Comparison of ENCODE assay signal across 22 cellular contexts in the genomic region with DNA sequence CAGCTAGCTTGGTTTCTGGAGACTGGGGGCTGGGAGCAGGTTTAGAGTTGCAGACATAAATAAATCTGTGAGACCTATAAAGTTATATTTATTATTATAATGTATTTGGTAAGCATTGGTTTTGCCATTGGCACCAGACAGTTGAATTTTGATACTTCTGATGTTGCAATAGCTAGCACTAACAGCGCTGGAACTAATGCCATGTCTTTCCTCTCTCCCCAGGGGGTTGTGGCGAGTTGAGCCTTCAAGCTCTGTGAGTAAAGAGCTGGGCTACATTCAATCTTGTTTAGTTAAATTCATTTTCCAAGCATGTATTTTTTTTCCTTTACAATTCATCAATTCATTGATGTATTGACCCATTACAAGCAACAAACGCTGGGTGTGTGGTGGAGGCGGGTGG.
"Had no signal": no experiment of that assay in that cellular context is flagged by ENCODE, and none has a peak within 500 bp of the region (broad histone marks: within the 10 kb centered on the region; RNA-seq: fewer than 3 reads in every experiment).

No MANE protein-coding gene starts in this region.

- H3K4me3 ChIP-seq: esophagus squamous epithelium, hepatocyte, skin epidermis, stomach, uterus had no signal

- H3K27ac ChIP-seq: esophagus squamous epithelium, foreskin keratinocyte, hepatocyte, skin epidermis, stomach, uterus had no signal

- H3K27me3 Mint-ChIP-seq: memory B cell; naive B cell; progenitor cell of endocrine pancreas; stimulated activated memory B cell treated with anti-CD40 and anti-IgM and Interleukin-4, amounts not matched to agents 10 μg/mL and 1 μg/mL and 100 μg/mL, for 72 hours had no signal

- H3K4me1 ChIP-seq: esophagus squamous epithelium, foreskin keratinocyte, stomach, uterus had no signal

- H3K27ac Mint-ChIP-seq: endodermal cell; memory B cell; naive B cell; progenitor cell of endocrine pancreas; stimulated activated memory B cell treated with anti-CD40 and anti-IgM and Interleukin-4, amounts not matched to agents 10 μg/mL and 1 μg/mL and 100 μg/mL, for 72 hours; T-helper 1 cell treated with Interleukin-12 subunit alpha and Interleukin-12 subunit beta and Interleukin-4 antibody, amounts not matched to agents 30 μg/mL and 1 μg/mL, for 36 hours had no signal

- ATAC-seq: left ventricle myocardium superior; stimulated activated memory B cell treated with anti-CD40 and anti-IgM and Interleukin-4, amounts not matched to agents 10 μg/mL and 1 μg/mL and 100 μg/mL, for 72 hours had no signal

- H3K36me3 Mint-ChIP-seq: naive B cell; stimulated activated memory B cell treated with anti-CD40 and anti-IgM and Interleukin-4, amounts not matched to agents 10 μg/mL and 1 μg/mL and 100 μg/mL, for 72 hours had no signal

- H3K4me3 Mint-ChIP-seq: endodermal cell; memory B cell; naive B cell; neural crest cell; stimulated activated memory B cell treated with anti-CD40 and anti-IgM and Interleukin-4, amounts not matched to agents 10 μg/mL and 1 μg/mL and 100 μg/mL, for 72 hours; T-helper 1 cell treated with Interleukin-12 subunit alpha and Interleukin-12 subunit beta and Interleukin-4 antibody, amounts not matched to agents 30 μg/mL and 1 μg/mL, for 36 hours had no signal

- H3K4me2 ChIP-seq: hepatocyte had no signal

- H3K4me1 Mint-ChIP-seq: endodermal cell; memory B cell; naive B cell; neural crest cell; stimulated activated memory B cell treated with anti-CD40 and anti-IgM and Interleukin-4, amounts not matched to agents 10 μg/mL and 1 μg/mL and 100 μg/mL, for 72 hours had no signal

- H3K9me3 Mint-ChIP-seq: memory B cell; neural crest cell; stimulated activated memory B cell treated with anti-CD40 and anti-IgM and Interleukin-4, amounts not matched to agents 10 μg/mL and 1 μg/mL and 100 μg/mL, for 72 hours; T-helper 1 cell treated with Interleukin-12 subunit alpha and Interleukin-12 subunit beta and Interleukin-4 antibody, amounts not matched to agents 30 μg/mL and 1 μg/mL, for 36 hours had no signal

- H2AFZ ChIP-seq: hepatocyte had no signal

- DNase-seq: activated CD4-positive, alpha-beta T cell treated with anti-CD3 and anti-CD28 coated beads for 4 hours; activated CD4-positive, alpha-beta T cell treated with anti-CD3 and anti-CD28 coated beads, Interleukin-2, amount 50 U/mL, for 48 hours; activated CD4-positive, CD25-positive, alpha-beta regulatory T cell; activated naive CD4-positive, alpha-beta T cell treated with Interleukin-2 at 50 U/mL for 16 hours; activated T-cell treated with anti-CD3 and anti-CD28 coated beads, Interleukin-2, amount 50 U/mL, for 48 hours; cerebellar nuclear complex; cortex of kidney; endodermal cell; esophagus squamous epithelium; foreskin keratinocyte; left ventricle myocardium superior; naive B cell; stomach; trophoblast cell; uterus had no signal

- H3K36me3 ChIP-seq: esophagus squamous epithelium, stomach, uterus had no signal

- H3K27me3 ChIP-seq: esophagus squamous epithelium, foreskin keratinocyte, hepatocyte, stomach, uterus had no signal

- H3K9me3 ChIP-seq: esophagus squamous epithelium, uterus had no signal
